ENCODE assay signal across 30 cellular contexts in genomic region chr9:126486276-126486675, GRCh38.
"Had no signal": no experiment of that assay in that cellular context is flagged by ENCODE, and none has a peak within 500 bp of the region (broad histone marks: within the 10 kb centered on the region; RNA-seq: fewer than 3 reads in every experiment).

No MANE protein-coding gene starts in this region.

- H3K36me3 ChIP-seq: MG63 had no signal

- H3K36me3 Mint-ChIP-seq: activated naive CD4-positive, alpha-beta T cell treated with anti-CD3 and anti-CD28 coated beads, Interleukin-2, amount 50 U/mL, for 72 hours had no signal

- H3K9me3 ChIP-seq: adrenal gland, MG63, SJCRH30 had no signal

- H3K27me3 ChIP-seq: adrenal gland, MG63, SJCRH30 had no signal

- H3K27ac ChIP-seq: adrenal gland, SJCRH30, SK-N-MC, WERI-Rb-1 had no signal

- H3K9me3 Mint-ChIP-seq: activated CD4-positive, alpha-beta T cell treated with anti-CD3 and anti-CD28 coated beads, Interleukin-2, amount 10 ng/mL, durations not matched to agents 24 days and 14 days; activated CD8-positive, alpha-beta T cell treated with anti-CD3 and anti-CD28 coated beads for 36 hours; activated naive CD4-positive, alpha-beta T cell treated with anti-CD3 and anti-CD28 coated beads for 36 hours; activated naive CD4-positive, alpha-beta T cell treated with anti-CD3 and anti-CD28 coated beads, Interleukin-2, amount 50 U/mL, for 72 hours; activated T-cell treated with anti-CD3 and anti-CD28 coated beads, Interleukin-2, amount 50 U/mL, for 24 hours; activated T-helper 1 cell treated with anti-CD3 and anti-CD28 coated beads, Interleukin-12 subunit alpha, Interleukin-12 subunit beta, Interleukin-2, Interleukin-4 antibody, amounts not matched to agents 30 ng/mL and 10 ng/mL and 1 ng/mL, durations not matched to agents 14 hours and 24 hours and 36 hours; brain had no signal

- DNase-seq: activated CD4-positive, alpha-beta T cell treated with anti-CD3 and anti-CD28 coated beads for 1 hour; activated CD4-positive, alpha-beta T cell treated with anti-CD3 and anti-CD28 coated beads, Interleukin-2, amount 10 ng/mL, durations not matched to agents 24 days and 14 days; activated CD4-positive, alpha-beta T cell treated with anti-CD3 and anti-CD28 coated beads, Interleukin-2, amount 50 U/mL, for 4 hours; activated CD4-positive, CD25-positive, alpha-beta regulatory T cell; activated gamma-delta T cell treated with Interleukin-2 at 50 U/mL for 16 hours; activated naive CD4-positive, alpha-beta T cell treated with anti-CD3 and anti-CD28 coated beads for 36 hours; activated T-cell treated with anti-CD3 and anti-CD28 coated beads, Interleukin-2, amount 50 U/mL, for 24 hours; adrenal gland; anterior cingulate cortex; caudate nucleus; cerebellar nuclear complex; Kasumi-1; MG63; NCI-H1048; NCI-H1105 treated with DMSO at 0.1 percent for 48 hours; NCI-H1436 treated with DMSO at 0.1 percent for 48 hours; NCI-H1694 treated with DMSO at 0.1 percent for 48 hours; NCI-H2029; NCI-H345; NCI-H524 treated with DMSO at 0.1 percent for 48 hours; SHP77; SJCRH30; T1000; WERI-Rb-1 had no signal

- H3K27ac Mint-ChIP-seq: activated CD4-positive, alpha-beta T cell treated with anti-CD3 and anti-CD28 coated beads, Interleukin-2, amount 10 ng/mL, durations not matched to agents 24 days and 14 days; activated CD8-positive, alpha-beta T cell treated with anti-CD3 and anti-CD28 coated beads for 36 hours; activated naive CD4-positive, alpha-beta T cell treated with anti-CD3 and anti-CD28 coated beads for 36 hours; activated naive CD4-positive, alpha-beta T cell treated with anti-CD3 and anti-CD28 coated beads, Interleukin-2, amount 50 U/mL, for 72 hours; activated T-cell treated with anti-CD3 and anti-CD28 coated beads, Interleukin-2, amount 50 U/mL, for 24 hours; activated T-helper 1 cell treated with anti-CD3 and anti-CD28 coated beads, Interleukin-12 subunit alpha, Interleukin-12 subunit beta, Interleukin-2, Interleukin-4 antibody, amounts not matched to agents 30 ng/mL and 10 ng/mL and 1 ng/mL, durations not matched to agents 14 hours and 24 hours and 36 hours had no signal

- H3K4me3 Mint-ChIP-seq: activated CD4-positive, alpha-beta T cell treated with anti-CD3 and anti-CD28 coated beads, Interleukin-2, amount 10 ng/mL, durations not matched to agents 24 days and 14 days; activated CD8-positive, alpha-beta T cell treated with anti-CD3 and anti-CD28 coated beads for 36 hours; activated naive CD4-positive, alpha-beta T cell treated with anti-CD3 and anti-CD28 coated beads for 36 hours; activated T-cell treated with anti-CD3 and anti-CD28 coated beads, Interleukin-2, amount 50 U/mL, for 24 hours; activated T-helper 1 cell treated with anti-CD3 and anti-CD28 coated beads, Interleukin-12 subunit alpha, Interleukin-12 subunit beta, Interleukin-2, Interleukin-4 antibody, amounts not matched to agents 30 ng/mL and 10 ng/mL and 1 ng/mL, durations not matched to agents 14 hours and 24 hours and 36 hours; brain had no signal

- H3K27me3 Mint-ChIP-seq: activated CD8-positive, alpha-beta T cell treated with anti-CD3 and anti-CD28 coated beads for 36 hours; brain had no signal

- H3K4me3 ChIP-seq: adrenal gland, MG63, SJCRH30, SK-N-MC had no signal

- ATAC-seq: activated CD8-positive, alpha-beta T cell treated with anti-CD3 and anti-CD28 coated beads for 36 hours; activated naive CD4-positive, alpha-beta T cell treated with anti-CD3 and anti-CD28 coated beads, Interleukin-2, amount 50 U/mL, for 72 hours; Panc1 had no signal
